ENCODE assay signal across 13 cellular contexts in genomic region chr1:1342061-1342562, GRCh38. TPM values are rescaled to one million over a fixed set of nuclear protein-coding genes. Genes with fewer than 3 reads are reported as not detected.
DNase-seq lines count a peak whose midpoint lies in the region; ATAC-seq, FAIRE-seq and TF ChIP-seq lines count a peak whose summit lies in the region.
"Had no signal": no experiment of that assay in that cellular context is flagged by ENCODE, and none has a peak within 500 bp of the region (broad histone marks: within the 10 kb centered on the region; RNA-seq: fewer than 3 reads in every experiment).

No MANE protein-coding gene starts in this region.

- ATAC-seq in HepG2 (no peak), right lobe of liver (no peak), RWPE2 (ENCODE audit: low read depth) (no peak)
- ATAC-seq in stimulated activated memory B cell treated with anti-CD40 and anti-IgM and Interleukin-4, amounts not matched to agents 10 μg/mL and 1 μg/mL and 100 μg/mL, for 72 hours = peak; percentile 9

- intact Hi-C loops in HepG2 (cut with micrococcal nuclease; ENCODE audit: unreplicated experiment) (no loop called here), right lobe of liver (cut with DNase I) (no loop called here)

- H2BK5ac ChIP-seq in mesenchymal stem cell (ENCODE audit: low read depth, low read length, poor library complexity, severe bottlenecking) = no peak overlapping the region

- H3K23ac ChIP-seq in mesenchymal stem cell (ENCODE audit: low read length in 2 of 2) = no peak overlapping the region

- H4K20me1 ChIP-seq in HepG2 (ENCODE audit: insufficient read depth, low read length) = peaks cover 22% of the 10 kb centered on the region; the same call in 1 of the 2 replicates

- 100% methylated on average over 13 of the region's 28 CpGs for WGBS in HepG2 (ENCODE audit: low lambda C conversion rate)
- WGBS in right lobe of liver (ENCODE audit: insufficient coverage, low coverage, low lambda C conversion rate, missing lambda C conversion rate) = no CpG with 5 or more reads among the region's 28 CpGs
- 98% methylated on average over 24 of the region's 28 CpGs for WGBS in mesenchymal stem cell

- no peak overlapping the region for H3K4me2 ChIP-seq in HepG2 (ENCODE audit: low read depth, low read length)
- H3K4me2 ChIP-seq in mesenchymal stem cell (ENCODE audit: low read length, poor library complexity, severe bottlenecking) = no peak overlapping the region

- DNase-seq in HepG2 (ENCODE audit: low spot score) (no peak), right lobe of liver (no peak), RWPE2 (ENCODE audit: low spot score) (no peak), mesenchymal stem cell (no peak)
- DNase-seq in activated CD4-positive, alpha-beta T cell treated with anti-CD3 and anti-CD28 coated beads, Interleukin-2, amount 50 U/mL, for 1 hour = no peak
- DNase-seq: CD4-positive, CD25-positive, alpha-beta regulatory T cell; DMS 273 treated with DMSO at 0.1 percent for 48 hours; HCEC 1CT; IMR-90 had no signal

- H3K27ac ChIP-seq in HepG2 (ENCODE audit: extremely low read length, insufficient read depth, low read length) = no peak overlapping the region
- no peak overlapping the region for H3K27ac ChIP-seq in right lobe of liver
- peak overlapping the region; percentile 98 for H3K27ac ChIP-seq in RWPE2 (ENCODE audit: poor library complexity, severe bottlenecking)
- no peak overlapping the region for H3K27ac ChIP-seq in mesenchymal stem cell (ENCODE audit: low read length, poor library complexity, severe bottlenecking)
- H3K27ac ChIP-seq: 22Rv1, HL-60 had no signal

- H3K79me2 ChIP-seq in HepG2 (ENCODE audit: insufficient read depth, low read length) = peaks cover 32% of the 10 kb centered on the region

- H4K91ac ChIP-seq in mesenchymal stem cell (ENCODE audit: low read length) = no peak overlapping the region

- H4K8ac ChIP-seq in mesenchymal stem cell (ENCODE audit: low read length) = no peak overlapping the region

- in situ Hi-C loops in HepG2 (cut with HindIII; ENCODE audit: extremely low pct_ligation_motif_present, low pct_unique_long_range_greater_than_20kb) = no loop called here

- H3K36me3 ChIP-seq in HepG2 (replicated peaks in 1 of 2; ENCODE audit: control insufficient read depth in 1 of 2, insufficient read depth in 2 of 2, low read length in 2 of 2) (peaks cover 13 to 26% of the 10 kb centered on the region in 2 experiments), right lobe of liver (peaks cover 0 to 18% (median 2%) of the 10 kb centered on the region in 4 donors), RWPE2 (ENCODE audit: low read depth) (peaks cover 35% of the 10 kb centered on the region), mesenchymal stem cell (ENCODE audit: control insufficient read depth in 1 of 2, insufficient read depth in 2 of 2, low read depth in 1 of 2, low read length in 2 of 2) (peaks cover 31 to 82% of the 10 kb centered on the region in 2 experiments)

- H3K4me3 Mint-ChIP-seq in stimulated activated memory B cell treated with anti-CD40 and anti-IgM and Interleukin-4, amounts not matched to agents 10 μg/mL and 1 μg/mL and 100 μg/mL, for 72 hours = no peak overlapping the region
- H3K4me3 Mint-ChIP-seq: CD4-positive, CD25-positive, alpha-beta regulatory T cell had no signal

- FAIRE-seq in HepG2 (lab: Jason Lieb, UNC) = no peak

- no peaks in the 10 kb centered on the region for H3K27me3 ChIP-seq in HepG2 (ENCODE audit: control insufficient read depth in 1 of 2, insufficient read depth in 2 of 2, low read length in 2 of 2)
- H3K27me3 ChIP-seq in right lobe of liver = no peaks in the 10 kb centered on the region
- no peaks in the 10 kb centered on the region for H3K27me3 ChIP-seq in RWPE2 (ENCODE audit: insufficient read depth, poor library complexity, severe bottlenecking)
- no peaks in the 10 kb centered on the region for H3K27me3 ChIP-seq in mesenchymal stem cell (ENCODE audit: control insufficient read depth in 1 of 2, insufficient read depth in 1 of 2, low read length in 2 of 2)

- BruUV-seq in HepG2 (replicated peaks; lab: Mats Ljungman, UMichigan) = no TSS peak

- H2BK120ac ChIP-seq in mesenchymal stem cell (ENCODE audit: low read depth, low read length) = no peak overlapping the region

- no peak overlapping the region for H2BK12ac ChIP-seq in mesenchymal stem cell (ENCODE audit: low read length in 2 of 2)

- POLR2A ChIA-PET in HepG2 (lab: Yijun Ruan, JAX) = no interaction called here

- TF ChIP-seq POLR2A in HepG2 (IDR thresholded peaks at IDR 0.05; ENCODE audit: insufficient read depth in 1 of 2, low read depth in 2 of 2, low read length in 2 of 2) (no peak), right lobe of liver (IDR thresholded peaks at IDR 0.05) (no peak)

- H3K79me1 ChIP-seq in mesenchymal stem cell (replicated peaks; ENCODE audit: low read length, poor library complexity, severe bottlenecking) = peaks cover 35% of the 10 kb centered on the region

- H3K27me3 Mint-ChIP-seq in stimulated activated memory B cell treated with anti-CD40 and anti-IgM and Interleukin-4, amounts not matched to agents 10 μg/mL and 1 μg/mL and 100 μg/mL, for 72 hours = no peaks in the 10 kb centered on the region
- H3K27me3 Mint-ChIP-seq: CD4-positive, CD25-positive, alpha-beta regulatory T cell had no signal

- H2AFZ ChIP-seq in HepG2 (ENCODE audit: low read length) (no peak overlapping the region), mesenchymal stem cell (ENCODE audit: low read depth, low read length) (no peak overlapping the region)

- H3K27ac Mint-ChIP-seq in stimulated activated memory B cell treated with anti-CD40 and anti-IgM and Interleukin-4, amounts not matched to agents 10 μg/mL and 1 μg/mL and 100 μg/mL, for 72 hours = no peak overlapping the region
- H3K27ac Mint-ChIP-seq: CD4-positive, CD25-positive, alpha-beta regulatory T cell had no signal

- TF ChIP-seq EP300 in HepG2 (IDR thresholded peaks at IDR 0.05; ENCODE audit: low read depth in 2 of 2, low read length in 2 of 2) = no peak
- no peak for TF ChIP-seq EP300 in HepG2 (CRISPR knock-in tag; IDR thresholded peaks at IDR 0.05; ENCODE audit: borderline replicate concordance)

- H3K9me3 Mint-ChIP-seq in stimulated activated memory B cell treated with anti-CD40 and anti-IgM and Interleukin-4, amounts not matched to agents 10 μg/mL and 1 μg/mL and 100 μg/mL, for 72 hours = no peaks in the 10 kb centered on the region

- no peak overlapping the region for H2BK15ac ChIP-seq in mesenchymal stem cell (ENCODE audit: low read depth, poor library complexity, severe bottlenecking)

- no peak overlapping the region for H3K18ac ChIP-seq in mesenchymal stem cell (ENCODE audit: low read depth in 1 of 2, low read length in 2 of 2)

- peaks cover 27% of the 10 kb centered on the region for H3K4me1 Mint-ChIP-seq in stimulated activated memory B cell treated with anti-CD40 and anti-IgM and Interleukin-4, amounts not matched to agents 10 μg/mL and 1 μg/mL and 100 μg/mL, for 72 hours

- H3K4me3 ChIP-seq in HepG2 (replicated peaks in 1 of 3; ENCODE audit: insufficient read depth in 1 of 3, low read depth in 2 of 3, low read length in 3 of 3) (no peak overlapping the region), right lobe of liver (no peak overlapping the region), RWPE2 (ENCODE audit: severe bottlenecking) (no peak overlapping the region), mesenchymal stem cell (ENCODE audit: insufficient read depth in 1 of 2, low read depth in 1 of 2, low read length in 2 of 2) (no peak overlapping the region)

- peaks cover 23% of the 10 kb centered on the region for H3K36me3 Mint-ChIP-seq in stimulated activated memory B cell treated with anti-CD40 and anti-IgM and Interleukin-4, amounts not matched to agents 10 μg/mL and 1 μg/mL and 100 μg/mL, for 72 hours

- TF ChIP-seq CTCF in HepG2 (CRISPR knock-in tag; IDR thresholded peaks at IDR 0.05) (no peak), right lobe of liver (IDR thresholded peaks at IDR 0.05) (no peak), RWPE2 (IDR thresholded peaks at IDR 0.05; ENCODE audit: poor library complexity, severe bottlenecking) (no peak)

- no peak overlapping the region for H3K4ac ChIP-seq in mesenchymal stem cell (ENCODE audit: low read depth in 1 of 2, low read length in 2 of 2)

- no peaks in the 10 kb centered on the region for H3K9me3 ChIP-seq in HepG2 (ENCODE audit: low read length)
- no peaks in the 10 kb centered on the region for H3K9me3 ChIP-seq in right lobe of liver
- no peaks in the 10 kb centered on the region for H3K9me3 ChIP-seq in RWPE2 (ENCODE audit: severe bottlenecking)
- no peaks in the 10 kb centered on the region for H3K9me3 ChIP-seq in mesenchymal stem cell (ENCODE audit: control insufficient read depth, low read length)

- no peak overlapping the region for H2AK5ac ChIP-seq in mesenchymal stem cell (ENCODE audit: low read length, severe bottlenecking)

- no peak overlapping the region for H3K14ac ChIP-seq in mesenchymal stem cell (ENCODE audit: low read length in 2 of 2)

- CTCF ChIA-PET in HepG2 (lab: Yijun Ruan, JAX; ENCODE audit: low intra/inter-chr PET ratio, low total read pairs) = no interaction called here

- no peak overlapping the region for H3K9ac ChIP-seq in HepG2 (ENCODE audit: insufficient read depth, low read depth, low read length)
- H3K9ac ChIP-seq in mesenchymal stem cell (ENCODE audit: low read length) = no peak overlapping the region

- TF ChIP-seq RAD21 in HepG2 (CRISPR knock-in tag; IDR thresholded peaks at IDR 0.05) = no peak

- H3K4me1 ChIP-seq in HepG2 (ENCODE audit: insufficient read depth, low read length) = peaks cover 37% of the 10 kb centered on the region
- peaks cover 0 to 40% (median 21%) of the 10 kb centered on the region in 4 donors for H3K4me1 ChIP-seq in right lobe of liver
- H3K4me1 ChIP-seq in RWPE2 (ENCODE audit: insufficient read depth, poor library complexity, severe bottlenecking) = peaks cover 26% of the 10 kb centered on the region
- H3K4me1 ChIP-seq in mesenchymal stem cell (ENCODE audit: control insufficient read depth, insufficient read depth, low read depth, low read length) = peaks cover 54% of the 10 kb centered on the region

RNA-seq across cellular contexts. Expression of gene DVL1, which starts 7.1 kb away (rescaled TPM):
- total RNA-seq in HepG2 (2016; rRNA removed; fragmentation: Illumina TruSeq; extraction: Trizol) (42.8 and 60.4 TPM in 2 replicates), right lobe of liver (10 to 100 TPM; 32.7 to 54.6 (median 41.2) TPM)
- 36.3 and 41.3 TPM in 2 replicates for total RNA-seq in HepG2 (2016; cell fraction: cytosol; rRNA removed; fragmentation: Illumina TruSeq; extraction: Trizol; ENCODE audit: low read depth)
- 36.7 and 61.0 TPM in 2 replicates for total RNA-seq in HepG2 (2016; cell fraction: insoluble cytoplasmic fraction; rRNA removed; fragmentation: Illumina TruSeq; extraction: Trizol)
- total RNA-seq in HepG2 (2016; cell fraction: membrane; rRNA removed; fragmentation: Illumina TruSeq; extraction: Trizol) = 84.2 and 90.2 TPM in 2 replicates
- 38.1 and 46.4 TPM in 2 replicates for total RNA-seq in HepG2 (2016; cell fraction: nucleus; rRNA removed; fragmentation: Illumina TruSeq; extraction: Trizol)
- polyA plus RNA-seq in HepG2 (2011; rRNA removed) = 30.8 and 49.5 TPM in 2 replicates
- polyA plus RNA-seq in HepG2 (2011; cell fraction: cytosol; rRNA removed) = 25.9 and 50.1 TPM in 2 replicates
- polyA plus RNA-seq in HepG2 (2011; cell fraction: nucleus; rRNA removed) = 153 and 204 TPM in 2 replicates
- polyA plus RNA-seq in HepG2 (2012) = 29.7 and 38.8 TPM in 2 replicates
- 26.3 and 31.1 TPM in 2 replicates for polyA plus RNA-seq in HepG2 (2016; cell fraction: cytosol; fragmentation: Illumina TruSeq; extraction: Trizol; ENCODE audit: low read depth)
- 34.3 and 36.1 TPM in 2 replicates for polyA plus RNA-seq in HepG2 (2016; cell fraction: insoluble cytoplasmic fraction; fragmentation: Illumina TruSeq; extraction: Trizol; ENCODE audit: low read depth)
- polyA plus RNA-seq in HepG2 (2016; cell fraction: membrane; fragmentation: Illumina TruSeq; extraction: Trizol; ENCODE audit: low read depth) = 54.8 and 63.5 TPM in 2 replicates
- polyA plus RNA-seq in HepG2 (2016; cell fraction: nucleus; fragmentation: Illumina TruSeq; extraction: Trizol; ENCODE audit: insufficient read depth, low read depth) = 84.5 and 84.8 TPM in 2 replicates
- 41.6 and 83.7 TPM in 2 replicates for polyA minus RNA-seq in HepG2 (2011; rRNA and poly(A)+ RNA removed; ENCODE audit: low replicate concordance)
- polyA minus RNA-seq in HepG2 (2011; cell fraction: cytosol; rRNA and poly(A)+ RNA removed) = 26.2 and 33.4 TPM in 2 replicates
- polyA minus RNA-seq in HepG2 (2011; cell fraction: nucleus; rRNA and poly(A)+ RNA removed) = 27.6 and 29.8 TPM in 2 replicates
- polyA plus RNA-seq in mesenchymal stem cell (2013, experiment 1 of 2) = 26.3 TPM
- 26.6 TPM for polyA plus RNA-seq in mesenchymal stem cell (2013, experiment 2 of 2)

RNA-seq across cellular contexts. Expression of gene TAS1R3, which starts 11.0 kb away (rescaled TPM):
- total RNA-seq in HepG2 (2016; rRNA removed; fragmentation: Illumina TruSeq; extraction: Trizol) (0.15 TPM in 1 of 2 replicates, not detected in the other), right lobe of liver (1 to 10 TPM in 2 of 6 experiments, under 1 TPM in 4; 0.10 to 2.7 (median 0.33) TPM)
- total RNA-seq in HepG2 (2016; cell fraction: cytosol; rRNA removed; fragmentation: Illumina TruSeq; extraction: Trizol; ENCODE audit: low read depth) = not detected in 2 replicates
- total RNA-seq in HepG2 (2016; cell fraction: insoluble cytoplasmic fraction; rRNA removed; fragmentation: Illumina TruSeq; extraction: Trizol) = 0.13 TPM in 1 of 2 replicates, not detected in the other
- not detected in 2 replicates for total RNA-seq in HepG2 (2016; cell fraction: membrane; rRNA removed; fragmentation: Illumina TruSeq; extraction: Trizol)
- total RNA-seq in HepG2 (2016; cell fraction: nucleus; rRNA removed; fragmentation: Illumina TruSeq; extraction: Trizol) = 0.12 and 0.25 TPM in 2 replicates
- polyA plus RNA-seq in HepG2 (2011; rRNA removed) = 0.13 and 0.20 TPM in 2 replicates
- 0.13 and 0.21 TPM in 2 replicates for polyA plus RNA-seq in HepG2 (2011; cell fraction: cytosol; rRNA removed)
- 1.5 and 2.4 TPM in 2 replicates for polyA plus RNA-seq in HepG2 (2011; cell fraction: nucleus; rRNA removed)
- polyA plus RNA-seq in HepG2 (2012) = 0.17 TPM in 2 replicates
- polyA plus RNA-seq in HepG2 (2016; cell fraction: cytosol; fragmentation: Illumina TruSeq; extraction: Trizol; ENCODE audit: low read depth) = not detected in 2 replicates
- polyA plus RNA-seq in HepG2 (2016; cell fraction: insoluble cytoplasmic fraction; fragmentation: Illumina TruSeq; extraction: Trizol; ENCODE audit: low read depth) = not detected in 2 replicates
- polyA plus RNA-seq in HepG2 (2016; cell fraction: membrane; fragmentation: Illumina TruSeq; extraction: Trizol; ENCODE audit: low read depth) = 0.07 TPM in 1 of 2 replicates, not detected in the other
- 0.25 and 0.30 TPM in 2 replicates for polyA plus RNA-seq in HepG2 (2016; cell fraction: nucleus; fragmentation: Illumina TruSeq; extraction: Trizol; ENCODE audit: insufficient read depth, low read depth)
- polyA minus RNA-seq in HepG2 (2011; rRNA and poly(A)+ RNA removed; ENCODE audit: low replicate concordance) = 1.2 TPM in 2 replicates
- 0.20 and 0.26 TPM in 2 replicates for polyA minus RNA-seq in HepG2 (2011; cell fraction: cytosol; rRNA and poly(A)+ RNA removed)
- polyA minus RNA-seq in HepG2 (2011; cell fraction: nucleus; rRNA and poly(A)+ RNA removed) = 0.64 and 0.75 TPM in 2 replicates
- polyA plus RNA-seq in mesenchymal stem cell (2013, experiment 1 of 2) = 0.04 TPM
- polyA plus RNA-seq in mesenchymal stem cell (2013, experiment 2 of 2) = 0.04 TPM
- total RNA-seq: H4 had no signal

RNA-seq across cellular contexts. Expression of gene MXRA8, which starts 16.2 kb away (rescaled TPM):
- total RNA-seq in HepG2 (2016; rRNA removed; fragmentation: Illumina TruSeq; extraction: Trizol) (5.4 and 19.8 TPM in 2 replicates), right lobe of liver (10 to 100 TPM in 2 of 6 experiments, 1 to 10 TPM in 4; 2.2 to 11.9 (median 3.3) TPM)
- total RNA-seq in HepG2 (2016; cell fraction: cytosol; rRNA removed; fragmentation: Illumina TruSeq; extraction: Trizol; ENCODE audit: low read depth) = 4.4 and 6.1 TPM in 2 replicates
- 5.2 and 18.5 TPM in 2 replicates for total RNA-seq in HepG2 (2016; cell fraction: insoluble cytoplasmic fraction; rRNA removed; fragmentation: Illumina TruSeq; extraction: Trizol)
- total RNA-seq in HepG2 (2016; cell fraction: membrane; rRNA removed; fragmentation: Illumina TruSeq; extraction: Trizol) = 9.0 and 10.5 TPM in 2 replicates
- total RNA-seq in HepG2 (2016; cell fraction: nucleus; rRNA removed; fragmentation: Illumina TruSeq; extraction: Trizol) = 15.6 and 22.5 TPM in 2 replicates
- polyA plus RNA-seq in HepG2 (2011; rRNA removed) = 44.8 and 71.0 TPM in 2 replicates
- polyA plus RNA-seq in HepG2 (2011; cell fraction: cytosol; rRNA removed) = 35.7 and 49.1 TPM in 2 replicates
- 279 and 296 TPM in 2 replicates for polyA plus RNA-seq in HepG2 (2011; cell fraction: nucleus; rRNA removed)
- 22.6 and 42.3 TPM in 2 replicates for polyA plus RNA-seq in HepG2 (2012)
- 4.9 and 5.3 TPM in 2 replicates for polyA plus RNA-seq in HepG2 (2016; cell fraction: cytosol; fragmentation: Illumina TruSeq; extraction: Trizol; ENCODE audit: low read depth)
- 6.0 and 9.7 TPM in 2 replicates for polyA plus RNA-seq in HepG2 (2016; cell fraction: insoluble cytoplasmic fraction; fragmentation: Illumina TruSeq; extraction: Trizol; ENCODE audit: low read depth)
- 10.7 and 11.1 TPM in 2 replicates for polyA plus RNA-seq in HepG2 (2016; cell fraction: membrane; fragmentation: Illumina TruSeq; extraction: Trizol; ENCODE audit: low read depth)
- 56.0 and 64.0 TPM in 2 replicates for polyA plus RNA-seq in HepG2 (2016; cell fraction: nucleus; fragmentation: Illumina TruSeq; extraction: Trizol; ENCODE audit: insufficient read depth, low read depth)
- polyA minus RNA-seq in HepG2 (2011; rRNA and poly(A)+ RNA removed; ENCODE audit: low replicate concordance) = 0.26 and 46.5 TPM in 2 replicates
- 16.7 and 21.9 TPM in 2 replicates for polyA minus RNA-seq in HepG2 (2011; cell fraction: cytosol; rRNA and poly(A)+ RNA removed)
- 11.8 and 16.9 TPM in 2 replicates for polyA minus RNA-seq in HepG2 (2011; cell fraction: nucleus; rRNA and poly(A)+ RNA removed)
- polyA plus RNA-seq in mesenchymal stem cell (2013, experiment 1 of 2) = 282 TPM
- polyA plus RNA-seq in mesenchymal stem cell (2013, experiment 2 of 2) = 274 TPM
- polyA plus RNA-seq: CD4-positive, CD25-positive, alpha-beta regulatory T cell had no signal

RNA-seq across cellular contexts. Expression of gene CPTP, which starts 17.5 kb away (rescaled TPM):
- total RNA-seq in HepG2 (2016; rRNA removed; fragmentation: Illumina TruSeq; extraction: Trizol) (7.2 and 9.3 TPM in 2 replicates), right lobe of liver (10 to 100 TPM; 26.9 to 57.7 (median 33.1) TPM)
- total RNA-seq in HepG2 (2016; cell fraction: cytosol; rRNA removed; fragmentation: Illumina TruSeq; extraction: Trizol; ENCODE audit: low read depth) = 6.9 and 8.7 TPM in 2 replicates
- total RNA-seq in HepG2 (2016; cell fraction: insoluble cytoplasmic fraction; rRNA removed; fragmentation: Illumina TruSeq; extraction: Trizol) = 6.2 and 9.8 TPM in 2 replicates
- 15.1 and 19.3 TPM in 2 replicates for total RNA-seq in HepG2 (2016; cell fraction: membrane; rRNA removed; fragmentation: Illumina TruSeq; extraction: Trizol)
- total RNA-seq in HepG2 (2016; cell fraction: nucleus; rRNA removed; fragmentation: Illumina TruSeq; extraction: Trizol) = 7.2 and 8.0 TPM in 2 replicates
- 5.5 and 8.0 TPM in 2 replicates for polyA plus RNA-seq in HepG2 (2011; rRNA removed)
- 7.7 and 13.2 TPM in 2 replicates for polyA plus RNA-seq in HepG2 (2011; cell fraction: cytosol; rRNA removed)
- polyA plus RNA-seq in HepG2 (2011; cell fraction: nucleus; rRNA removed) = 11.5 and 12.6 TPM in 2 replicates
- 7.1 and 9.6 TPM in 2 replicates for polyA plus RNA-seq in HepG2 (2012)
- polyA plus RNA-seq in HepG2 (2016; cell fraction: cytosol; fragmentation: Illumina TruSeq; extraction: Trizol; ENCODE audit: low read depth) = 12.5 and 15.0 TPM in 2 replicates
- 13.9 and 15.2 TPM in 2 replicates for polyA plus RNA-seq in HepG2 (2016; cell fraction: insoluble cytoplasmic fraction; fragmentation: Illumina TruSeq; extraction: Trizol; ENCODE audit: low read depth)
- polyA plus RNA-seq in HepG2 (2016; cell fraction: membrane; fragmentation: Illumina TruSeq; extraction: Trizol; ENCODE audit: low read depth) = 23.5 and 26.0 TPM in 2 replicates
- polyA plus RNA-seq in HepG2 (2016; cell fraction: nucleus; fragmentation: Illumina TruSeq; extraction: Trizol; ENCODE audit: insufficient read depth, low read depth) = 16.7 and 16.9 TPM in 2 replicates
- 9.3 and 18.2 TPM in 2 replicates for polyA minus RNA-seq in HepG2 (2011; rRNA and poly(A)+ RNA removed; ENCODE audit: low replicate concordance)
- polyA minus RNA-seq in HepG2 (2011; cell fraction: cytosol; rRNA and poly(A)+ RNA removed) = 13.4 and 15.4 TPM in 2 replicates
- 9.8 and 11.6 TPM in 2 replicates for polyA minus RNA-seq in HepG2 (2011; cell fraction: nucleus; rRNA and poly(A)+ RNA removed)
- 17.8 TPM for polyA plus RNA-seq in mesenchymal stem cell (2013, experiment 1 of 2)
- polyA plus RNA-seq in mesenchymal stem cell (2013, experiment 2 of 2) = 17.7 TPM

RNA-seq across cellular contexts. Expression of gene INTS11, which starts 17.7 kb away (rescaled TPM):
- total RNA-seq in HepG2 (2016; rRNA removed; fragmentation: Illumina TruSeq; extraction: Trizol) (46.4 and 52.8 TPM in 2 replicates), right lobe of liver (10 to 100 TPM; 35.1 to 52.4 (median 43.5) TPM)
- 23.1 and 23.4 TPM in 2 replicates for total RNA-seq in HepG2 (2016; cell fraction: cytosol; rRNA removed; fragmentation: Illumina TruSeq; extraction: Trizol; ENCODE audit: low read depth)
- total RNA-seq in HepG2 (2016; cell fraction: insoluble cytoplasmic fraction; rRNA removed; fragmentation: Illumina TruSeq; extraction: Trizol) = 37.6 and 53.6 TPM in 2 replicates
- 22.1 and 22.9 TPM in 2 replicates for total RNA-seq in HepG2 (2016; cell fraction: membrane; rRNA removed; fragmentation: Illumina TruSeq; extraction: Trizol)
- 43.7 and 54.4 TPM in 2 replicates for total RNA-seq in HepG2 (2016; cell fraction: nucleus; rRNA removed; fragmentation: Illumina TruSeq; extraction: Trizol)
- 94.8 and 104 TPM in 2 replicates for polyA plus RNA-seq in HepG2 (2011; rRNA removed)
- polyA plus RNA-seq in HepG2 (2011; cell fraction: cytosol; rRNA removed) = 80.0 and 107 TPM in 2 replicates
- polyA plus RNA-seq in HepG2 (2011; cell fraction: nucleus; rRNA removed) = 412 and 553 TPM in 2 replicates
- polyA plus RNA-seq in HepG2 (2012) = 69.0 and 86.1 TPM in 2 replicates
- 11.0 and 11.1 TPM in 2 replicates for polyA plus RNA-seq in HepG2 (2016; cell fraction: cytosol; fragmentation: Illumina TruSeq; extraction: Trizol; ENCODE audit: low read depth)
- polyA plus RNA-seq in HepG2 (2016; cell fraction: insoluble cytoplasmic fraction; fragmentation: Illumina TruSeq; extraction: Trizol; ENCODE audit: low read depth) = 38.3 and 53.4 TPM in 2 replicates
- polyA plus RNA-seq in HepG2 (2016; cell fraction: membrane; fragmentation: Illumina TruSeq; extraction: Trizol; ENCODE audit: low read depth) = 14.8 and 15.0 TPM in 2 replicates
- polyA plus RNA-seq in HepG2 (2016; cell fraction: nucleus; fragmentation: Illumina TruSeq; extraction: Trizol; ENCODE audit: insufficient read depth, low read depth) = 173 and 181 TPM in 2 replicates
- 120 and 176 TPM in 2 replicates for polyA minus RNA-seq in HepG2 (2011; rRNA and poly(A)+ RNA removed; ENCODE audit: low replicate concordance)
- polyA minus RNA-seq in HepG2 (2011; cell fraction: cytosol; rRNA and poly(A)+ RNA removed) = 37.5 and 38.1 TPM in 2 replicates
- 64.4 and 69.0 TPM in 2 replicates for polyA minus RNA-seq in HepG2 (2011; cell fraction: nucleus; rRNA and poly(A)+ RNA removed)
- polyA plus RNA-seq in mesenchymal stem cell (2013, experiment 1 of 2) = 57.1 TPM
- 55.5 TPM for polyA plus RNA-seq in mesenchymal stem cell (2013, experiment 2 of 2)
